In genomic region chr9:80516678-80517077, GRCh38 we compare ENCODE assay signal across 4 cellular contexts.
A peak's percentile ranks its signal among the peaks of the same experiment; 100 is the strongest.
TF ChIP-seq lines count a peak whose summit lies in the region.

No MANE protein-coding gene starts in this region.

TF ChIP-seq in A549, 52 proteins besides CTCF, POLR2A, EP300 and RAD21:
- no peak for TF ChIP-seq JUN (IDR thresholded peaks at IDR 0.05)
- peak; percentile 89 for TF ChIP-seq MAFK (IDR thresholded peaks at IDR 0.05; ENCODE audit: partially characterized antibody)
TF ChIP-seq in A549: peak in this region for 1.

TF ChIP-seq in IMR-90, 13 proteins besides CTCF, POLR2A, EP300 and RAD21:
- TF ChIP-seq MAFK (IDR thresholded peaks at IDR 0.05; ENCODE audit: low read depth, low read length) (peak; percentile 91), USF2 (IDR thresholded peaks at IDR 0.05; ENCODE audit: low read depth, low read length) (no peak)

TF ChIP-seq in K562, 482 proteins besides CTCF, POLR2A, EP300 and RAD21:
- TF ChIP-seq EWSR1 (IDR thresholded peaks at IDR 0.05; ENCODE audit: borderline replicate concordance, low read depth, partially characterized antibody) (no peak), ZNF316 (IDR thresholded peaks at IDR 0.05) (peak; percentile 56; the same call in 1 of the 2 replicates), MAFF (IDR thresholded peaks at IDR 0.05; ENCODE audit: low read length) (peak; percentile 44; the same call in 1 of the 2 replicates), MAFK (IDR thresholded peaks at IDR 0.05; ENCODE audit: low read length) (peak; percentile 55), EP400 (IDR thresholded peaks at IDR 0.05) (no peak), ZBTB7A (IDR thresholded peaks at IDR 0.05; ENCODE audit: borderline replicate concordance, control insufficient read depth, low read depth, low read length) (no peak)

TF ChIP-seq in SK-N-SH treated with all-trans-retinoic acid at 6 μM for 48 hours, 23 proteins besides CTCF, POLR2A, EP300 and RAD21:
- TF ChIP-seq GLIS3 (CRISPR knock-in tag; IDR thresholded peaks at IDR 0.05) (no peak), ZNF70 (CRISPR knock-in tag; IDR thresholded peaks at IDR 0.05) (no peak)
